Comparison of ENCODE assay signal across 1 cellular context in the genomic region with DNA sequence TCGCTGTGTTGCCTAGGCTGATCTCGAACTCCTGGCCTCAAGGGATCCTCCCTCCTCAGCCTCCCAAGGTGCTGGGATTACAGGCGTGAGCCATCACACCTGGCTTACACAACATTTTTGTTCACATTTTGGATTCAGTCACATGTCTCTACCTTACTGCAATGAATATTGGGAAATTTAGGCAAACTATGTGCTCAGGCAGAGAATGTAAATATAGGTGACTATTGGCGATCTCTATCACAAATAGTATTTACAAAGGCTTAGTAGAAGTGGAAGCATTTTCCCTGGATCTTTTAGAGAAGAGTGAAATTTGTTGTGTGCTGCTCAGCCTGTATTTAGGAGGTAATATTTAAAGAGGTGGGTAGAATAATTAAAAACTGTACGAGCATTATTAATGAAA.
TF ChIP-seq lines count a peak whose summit lies in the region.

No MANE protein-coding gene starts in this region.

TF ChIP-seq in HepG2, 621 proteins besides CTCF, POLR2A, EP300 and RAD21 (continued from another document and continues in another):
- TF ChIP-seq, protein P1, sequence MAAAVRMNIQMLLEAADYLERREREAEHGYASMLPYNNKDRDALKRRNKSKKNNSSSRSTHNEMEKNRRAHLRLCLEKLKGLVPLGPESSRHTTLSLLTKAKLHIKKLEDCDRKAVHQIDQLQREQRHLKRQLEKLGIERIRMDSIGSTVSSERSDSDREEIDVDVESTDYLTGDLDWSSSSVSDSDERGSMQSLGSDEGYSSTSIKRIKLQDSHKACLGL (CRISPR knock-in tag; IDR thresholded peaks at IDR 0.05) = no peak
- TF ChIP-seq ZNF543 (CRISPR knock-in tag; IDR thresholded peaks at IDR 0.05) (no peak), ZNF143 (CRISPR knock-in tag; IDR thresholded peaks at IDR 0.05) (no peak), RBFOX2 (IDR thresholded peaks at IDR 0.05; ENCODE audit: low read depth, low read length) (no peak), DPF2 (CRISPR knock-in tag; IDR thresholded peaks at IDR 0.05; ENCODE audit: borderline replicate concordance, low read depth) (no peak), MAZ (IDR thresholded peaks at IDR 0.05; ENCODE audit: borderline replicate concordance, low read depth, low read length) (no peak), MAZ (CRISPR knock-in tag; IDR thresholded peaks at IDR 0.05; ENCODE audit: low read depth) (no peak), AKAP8 (CRISPR knock-in tag; IDR thresholded peaks at IDR 0.05) (no peak), BORCS8-MEF2B (CRISPR knock-in tag; IDR thresholded peaks at IDR 0.05) (no peak), KDM2A (CRISPR knock-in tag; IDR thresholded peaks at IDR 0.05; ENCODE audit: borderline replicate concordance, low read depth) (no peak), GABPB1 (CRISPR knock-in tag; IDR thresholded peaks at IDR 0.05) (no peak), KLF9 (CRISPR knock-in tag; IDR thresholded peaks at IDR 0.05; ENCODE audit: low read depth) (no peak), TBX3 (IDR thresholded peaks at IDR 0.05; ENCODE audit: borderline replicate concordance) (peak; percentile 43; the same call in 1 of the 2 replicates), ZNF160 (CRISPR knock-in tag; IDR thresholded peaks at IDR 0.05) (no peak), ZMYM2 (CRISPR knock-in tag; IDR thresholded peaks at IDR 0.05) (0 out of 2 replicates have a peak, but pooled peaks have one; percentile 23), ZNF10 (CRISPR knock-in tag; IDR thresholded peaks at IDR 0.05; ENCODE audit: borderline replicate concordance, low read depth) (no peak), ZNF652 (CRISPR knock-in tag; IDR thresholded peaks at IDR 0.05; ENCODE audit: borderline replicate concordance, low read depth) (no peak), ARID2 (CRISPR knock-in tag; IDR thresholded peaks at IDR 0.05; ENCODE audit: borderline replicate concordance) (no peak), NCOA2 (CRISPR knock-in tag; IDR thresholded peaks at IDR 0.05) (0 out of 2 replicates have a peak, but pooled peaks have one; percentile 11), ZNF724P (CRISPR knock-in tag; IDR thresholded peaks at IDR 0.05; ENCODE audit: borderline replicate concordance) (no peak), MIER3 (CRISPR knock-in tag; IDR thresholded peaks at IDR 0.05; ENCODE audit: borderline replicate concordance) (no peak)
- TF ChIP-seq, protein P2, sequence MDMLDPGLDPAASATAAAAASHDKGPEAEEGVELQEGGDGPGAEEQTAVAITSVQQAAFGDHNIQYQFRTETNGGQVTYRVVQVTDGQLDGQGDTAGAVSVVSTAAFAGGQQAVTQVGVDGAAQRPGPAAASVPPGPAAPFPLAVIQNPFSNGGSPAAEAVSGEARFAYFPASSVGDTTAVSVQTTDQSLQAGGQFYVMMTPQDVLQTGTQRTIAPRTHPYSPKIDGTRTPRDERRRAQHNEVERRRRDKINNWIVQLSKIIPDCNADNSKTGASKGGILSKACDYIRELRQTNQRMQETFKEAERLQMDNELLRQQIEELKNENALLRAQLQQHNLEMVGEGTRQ (IDR thresholded peaks at IDR 0.05; ENCODE audit: low read depth, low read length) = peak; percentile 29; the same call in 1 of the 2 replicates
- TF ChIP-seq, protein P2 (CRISPR knock-in tag; IDR thresholded peaks at IDR 0.05; ENCODE audit: borderline replicate concordance) = peak; percentile 28; the same call in 1 of the 2 replicates
- TF ChIP-seq, protein P3, sequence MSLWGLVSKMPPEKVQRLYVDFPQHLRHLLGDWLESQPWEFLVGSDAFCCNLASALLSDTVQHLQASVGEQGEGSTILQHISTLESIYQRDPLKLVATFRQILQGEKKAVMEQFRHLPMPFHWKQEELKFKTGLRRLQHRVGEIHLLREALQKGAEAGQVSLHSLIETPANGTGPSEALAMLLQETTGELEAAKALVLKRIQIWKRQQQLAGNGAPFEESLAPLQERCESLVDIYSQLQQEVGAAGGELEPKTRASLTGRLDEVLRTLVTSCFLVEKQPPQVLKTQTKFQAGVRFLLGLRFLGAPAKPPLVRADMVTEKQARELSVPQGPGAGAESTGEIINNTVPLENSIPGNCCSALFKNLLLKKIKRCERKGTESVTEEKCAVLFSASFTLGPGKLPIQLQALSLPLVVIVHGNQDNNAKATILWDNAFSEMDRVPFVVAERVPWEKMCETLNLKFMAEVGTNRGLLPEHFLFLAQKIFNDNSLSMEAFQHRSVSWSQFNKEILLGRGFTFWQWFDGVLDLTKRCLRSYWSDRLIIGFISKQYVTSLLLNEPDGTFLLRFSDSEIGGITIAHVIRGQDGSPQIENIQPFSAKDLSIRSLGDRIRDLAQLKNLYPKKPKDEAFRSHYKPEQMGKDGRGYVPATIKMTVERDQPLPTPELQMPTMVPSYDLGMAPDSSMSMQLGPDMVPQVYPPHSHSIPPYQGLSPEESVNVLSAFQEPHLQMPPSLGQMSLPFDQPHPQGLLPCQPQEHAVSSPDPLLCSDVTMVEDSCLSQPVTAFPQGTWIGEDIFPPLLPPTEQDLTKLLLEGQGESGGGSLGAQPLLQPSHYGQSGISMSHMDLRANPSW (CRISPR knock-in tag; IDR thresholded peaks at IDR 0.05; ENCODE audit: borderline replicate concordance) = no peak
- TF ChIP-seq, protein P4, sequence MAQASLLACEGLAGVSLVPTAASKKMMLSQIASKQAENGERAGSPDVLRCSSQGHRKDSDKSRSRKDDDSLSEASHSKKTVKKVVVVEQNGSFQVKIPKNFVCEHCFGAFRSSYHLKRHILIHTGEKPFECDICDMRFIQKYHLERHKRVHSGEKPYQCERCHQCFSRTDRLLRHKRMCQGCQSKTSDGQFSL (CRISPR knock-in tag; IDR thresholded peaks at IDR 0.05) = no peak
- TF ChIP-seq, protein P5, sequence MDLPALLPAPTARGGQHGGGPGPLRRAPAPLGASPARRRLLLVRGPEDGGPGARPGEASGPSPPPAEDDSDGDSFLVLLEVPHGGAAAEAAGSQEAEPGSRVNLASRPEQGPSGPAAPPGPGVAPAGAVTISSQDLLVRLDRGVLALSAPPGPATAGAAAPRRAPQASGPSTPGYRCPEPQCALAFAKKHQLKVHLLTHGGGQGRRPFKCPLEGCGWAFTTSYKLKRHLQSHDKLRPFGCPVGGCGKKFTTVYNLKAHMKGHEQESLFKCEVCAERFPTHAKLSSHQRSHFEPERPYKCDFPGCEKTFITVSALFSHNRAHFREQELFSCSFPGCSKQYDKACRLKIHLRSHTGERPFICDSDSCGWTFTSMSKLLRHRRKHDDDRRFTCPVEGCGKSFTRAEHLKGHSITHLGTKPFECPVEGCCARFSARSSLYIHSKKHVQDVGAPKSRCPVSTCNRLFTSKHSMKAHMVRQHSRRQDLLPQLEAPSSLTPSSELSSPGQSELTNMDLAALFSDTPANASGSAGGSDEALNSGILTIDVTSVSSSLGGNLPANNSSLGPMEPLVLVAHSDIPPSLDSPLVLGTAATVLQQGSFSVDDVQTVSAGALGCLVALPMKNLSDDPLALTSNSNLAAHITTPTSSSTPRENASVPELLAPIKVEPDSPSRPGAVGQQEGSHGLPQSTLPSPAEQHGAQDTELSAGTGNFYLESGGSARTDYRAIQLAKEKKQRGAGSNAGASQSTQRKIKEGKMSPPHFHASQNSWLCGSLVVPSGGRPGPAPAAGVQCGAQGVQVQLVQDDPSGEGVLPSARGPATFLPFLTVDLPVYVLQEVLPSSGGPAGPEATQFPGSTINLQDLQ (CRISPR knock-in tag; IDR thresholded peaks at IDR 0.05) = no peak
- TF ChIP-seq, protein P6, sequence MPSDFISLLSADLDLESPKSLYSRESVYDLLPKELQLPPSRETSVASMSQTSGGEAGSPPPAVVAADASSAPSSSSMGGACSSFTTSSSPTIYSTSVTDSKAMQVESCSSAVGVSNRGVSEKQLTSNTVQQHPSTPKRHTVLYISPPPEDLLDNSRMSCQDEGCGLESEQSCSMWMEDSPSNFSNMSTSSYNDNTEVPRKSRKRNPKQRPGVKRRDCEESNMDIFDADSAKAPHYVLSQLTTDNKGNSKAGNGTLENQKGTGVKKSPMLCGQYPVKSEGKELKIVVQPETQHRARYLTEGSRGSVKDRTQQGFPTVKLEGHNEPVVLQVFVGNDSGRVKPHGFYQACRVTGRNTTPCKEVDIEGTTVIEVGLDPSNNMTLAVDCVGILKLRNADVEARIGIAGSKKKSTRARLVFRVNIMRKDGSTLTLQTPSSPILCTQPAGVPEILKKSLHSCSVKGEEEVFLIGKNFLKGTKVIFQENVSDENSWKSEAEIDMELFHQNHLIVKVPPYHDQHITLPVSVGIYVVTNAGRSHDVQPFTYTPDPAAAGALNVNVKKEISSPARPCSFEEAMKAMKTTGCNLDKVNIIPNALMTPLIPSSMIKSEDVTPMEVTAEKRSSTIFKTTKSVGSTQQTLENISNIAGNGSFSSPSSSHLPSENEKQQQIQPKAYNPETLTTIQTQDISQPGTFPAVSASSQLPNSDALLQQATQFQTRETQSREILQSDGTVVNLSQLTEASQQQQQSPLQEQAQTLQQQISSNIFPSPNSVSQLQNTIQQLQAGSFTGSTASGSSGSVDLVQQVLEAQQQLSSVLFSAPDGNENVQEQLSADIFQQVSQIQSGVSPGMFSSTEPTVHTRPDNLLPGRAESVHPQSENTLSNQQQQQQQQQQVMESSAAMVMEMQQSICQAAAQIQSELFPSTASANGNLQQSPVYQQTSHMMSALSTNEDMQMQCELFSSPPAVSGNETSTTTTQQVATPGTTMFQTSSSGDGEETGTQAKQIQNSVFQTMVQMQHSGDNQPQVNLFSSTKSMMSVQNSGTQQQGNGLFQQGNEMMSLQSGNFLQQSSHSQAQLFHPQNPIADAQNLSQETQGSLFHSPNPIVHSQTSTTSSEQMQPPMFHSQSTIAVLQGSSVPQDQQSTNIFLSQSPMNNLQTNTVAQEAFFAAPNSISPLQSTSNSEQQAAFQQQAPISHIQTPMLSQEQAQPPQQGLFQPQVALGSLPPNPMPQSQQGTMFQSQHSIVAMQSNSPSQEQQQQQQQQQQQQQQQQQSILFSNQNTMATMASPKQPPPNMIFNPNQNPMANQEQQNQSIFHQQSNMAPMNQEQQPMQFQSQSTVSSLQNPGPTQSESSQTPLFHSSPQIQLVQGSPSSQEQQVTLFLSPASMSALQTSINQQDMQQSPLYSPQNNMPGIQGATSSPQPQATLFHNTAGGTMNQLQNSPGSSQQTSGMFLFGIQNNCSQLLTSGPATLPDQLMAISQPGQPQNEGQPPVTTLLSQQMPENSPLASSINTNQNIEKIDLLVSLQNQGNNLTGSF (CRISPR knock-in tag; IDR thresholded peaks at IDR 0.05) = no peak
- TF ChIP-seq, protein P7, sequence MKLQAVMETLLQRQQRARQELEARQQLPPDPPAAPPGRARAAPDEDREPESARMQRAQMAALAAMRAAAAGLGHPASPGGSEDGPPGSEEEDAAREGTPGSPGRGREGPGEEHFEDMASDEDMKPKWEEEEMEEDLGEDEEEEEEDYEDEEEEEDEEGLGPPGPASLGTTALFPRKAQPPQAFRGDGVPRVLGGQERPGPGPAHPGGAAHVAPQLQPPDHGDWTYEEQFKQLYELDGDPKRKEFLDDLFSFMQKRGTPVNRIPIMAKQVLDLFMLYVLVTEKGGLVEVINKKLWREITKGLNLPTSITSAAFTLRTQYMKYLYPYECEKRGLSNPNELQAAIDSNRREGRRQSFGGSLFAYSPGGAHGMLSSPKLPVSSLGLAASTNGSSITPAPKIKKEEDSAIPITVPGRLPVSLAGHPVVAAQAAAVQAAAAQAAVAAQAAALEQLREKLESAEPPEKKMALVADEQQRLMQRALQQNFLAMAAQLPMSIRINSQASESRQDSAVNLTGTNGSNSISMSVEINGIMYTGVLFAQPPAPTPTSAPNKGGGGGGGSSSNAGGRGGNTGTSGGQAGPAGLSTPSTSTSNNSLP (IDR thresholded peaks at IDR 0.05; ENCODE audit: low read depth, low read length) = peak; percentile 22; the same call in 1 of the 2 replicates
- TF ChIP-seq, protein P8, sequence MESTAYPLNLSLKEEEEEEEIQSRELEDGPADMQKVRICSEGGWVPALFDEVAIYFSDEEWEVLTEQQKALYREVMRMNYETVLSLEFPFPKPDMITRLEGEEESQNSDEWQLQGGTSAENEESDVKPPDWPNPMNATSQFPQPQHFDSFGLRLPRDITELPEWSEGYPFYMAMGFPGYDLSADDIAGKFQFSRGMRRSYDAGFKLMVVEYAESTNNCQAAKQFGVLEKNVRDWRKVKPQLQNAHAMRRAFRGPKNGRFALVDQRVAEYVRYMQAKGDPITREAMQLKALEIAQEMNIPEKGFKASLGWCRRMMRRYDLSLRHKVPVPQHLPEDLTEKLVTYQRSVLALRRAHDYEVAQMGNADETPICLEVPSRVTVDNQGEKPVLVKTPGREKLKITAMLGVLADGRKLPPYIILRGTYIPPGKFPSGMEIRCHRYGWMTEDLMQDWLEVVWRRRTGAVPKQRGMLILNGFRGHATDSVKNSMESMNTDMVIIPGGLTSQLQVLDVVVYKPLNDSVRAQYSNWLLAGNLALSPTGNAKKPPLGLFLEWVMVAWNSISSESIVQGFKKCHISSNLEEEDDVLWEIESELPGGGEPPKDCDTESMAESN (CRISPR knock-in tag; conservative IDR thresholded peaks at IDR 0.05) = no peak
- TF ChIP-seq, protein P9, sequence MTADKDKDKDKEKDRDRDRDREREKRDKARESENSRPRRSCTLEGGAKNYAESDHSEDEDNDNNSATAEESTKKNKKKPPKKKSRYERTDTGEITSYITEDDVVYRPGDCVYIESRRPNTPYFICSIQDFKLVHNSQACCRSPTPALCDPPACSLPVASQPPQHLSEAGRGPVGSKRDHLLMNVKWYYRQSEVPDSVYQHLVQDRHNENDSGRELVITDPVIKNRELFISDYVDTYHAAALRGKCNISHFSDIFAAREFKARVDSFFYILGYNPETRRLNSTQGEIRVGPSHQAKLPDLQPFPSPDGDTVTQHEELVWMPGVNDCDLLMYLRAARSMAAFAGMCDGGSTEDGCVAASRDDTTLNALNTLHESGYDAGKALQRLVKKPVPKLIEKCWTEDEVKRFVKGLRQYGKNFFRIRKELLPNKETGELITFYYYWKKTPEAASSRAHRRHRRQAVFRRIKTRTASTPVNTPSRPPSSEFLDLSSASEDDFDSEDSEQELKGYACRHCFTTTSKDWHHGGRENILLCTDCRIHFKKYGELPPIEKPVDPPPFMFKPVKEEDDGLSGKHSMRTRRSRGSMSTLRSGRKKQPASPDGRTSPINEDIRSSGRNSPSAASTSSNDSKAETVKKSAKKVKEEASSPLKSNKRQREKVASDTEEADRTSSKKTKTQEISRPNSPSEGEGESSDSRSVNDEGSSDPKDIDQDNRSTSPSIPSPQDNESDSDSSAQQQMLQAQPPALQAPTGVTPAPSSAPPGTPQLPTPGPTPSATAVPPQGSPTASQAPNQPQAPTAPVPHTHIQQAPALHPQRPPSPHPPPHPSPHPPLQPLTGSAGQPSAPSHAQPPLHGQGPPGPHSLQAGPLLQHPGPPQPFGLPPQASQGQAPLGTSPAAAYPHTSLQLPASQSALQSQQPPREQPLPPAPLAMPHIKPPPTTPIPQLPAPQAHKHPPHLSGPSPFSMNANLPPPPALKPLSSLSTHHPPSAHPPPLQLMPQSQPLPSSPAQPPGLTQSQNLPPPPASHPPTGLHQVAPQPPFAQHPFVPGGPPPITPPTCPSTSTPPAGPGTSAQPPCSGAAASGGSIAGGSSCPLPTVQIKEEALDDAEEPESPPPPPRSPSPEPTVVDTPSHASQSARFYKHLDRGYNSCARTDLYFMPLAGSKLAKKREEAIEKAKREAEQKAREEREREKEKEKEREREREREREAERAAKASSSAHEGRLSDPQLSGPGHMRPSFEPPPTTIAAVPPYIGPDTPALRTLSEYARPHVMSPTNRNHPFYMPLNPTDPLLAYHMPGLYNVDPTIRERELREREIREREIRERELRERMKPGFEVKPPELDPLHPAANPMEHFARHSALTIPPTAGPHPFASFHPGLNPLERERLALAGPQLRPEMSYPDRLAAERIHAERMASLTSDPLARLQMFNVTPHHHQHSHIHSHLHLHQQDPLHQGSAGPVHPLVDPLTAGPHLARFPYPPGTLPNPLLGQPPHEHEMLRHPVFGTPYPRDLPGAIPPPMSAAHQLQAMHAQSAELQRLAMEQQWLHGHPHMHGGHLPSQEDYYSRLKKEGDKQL (CRISPR knock-in tag; IDR thresholded peaks at IDR 0.05; ENCODE audit: low read depth) = peak; percentile 41; the same call in 1 of the 2 replicates
